Comparison of ENCODE assay signal across 8 cellular contexts in genomic region chr11:61817471-61818202, GRCh38. TPM values are rescaled to one million over a fixed set of nuclear protein-coding genes. Genes with fewer than 3 reads are reported as not detected.
DNase-seq lines count a peak whose midpoint lies in the region; ATAC-seq lines count a peak whose summit lies in the region.

No MANE protein-coding gene starts in this region.

- H3K27ac ChIP-seq in iPS-20b (ENCODE audit: low read length) (peak overlapping the region; percentile 1), thymus (ENCODE audit: low read depth) (peak overlapping the region; percentile 5)

- H3K4me3 ChIP-seq in iPS-20b (ENCODE audit: low read length), result peak overlapping the region; percentile 97
- peak overlapping the region; percentile 62 for H3K4me3 ChIP-seq in thymus (ENCODE audit: low read length)

- H3K27me3 Mint-ChIP-seq in activated CD4-positive, alpha-beta T cell treated with anti-CD3 and anti-CD28 coated beads, Interleukin-2, amount 10 ng/mL, durations not matched to agents 24 days and 14 days, result peaks cover 2% of the 10 kb centered on the region
- H3K27me3 Mint-ChIP-seq in activated T-helper 17 cell treated with anti-CD3 and anti-CD28 coated beads, Interleukin-2, amount 50 U/mL, for 72 hours, result peaks cover 3% of the 10 kb centered on the region

- ATAC-seq in activated T-helper 17 cell treated with anti-CD3 and anti-CD28 coated beads, Interleukin-2, amount 50 U/mL, for 72 hours (replicated peaks), result no peak
- ATAC-seq in HG02852 (IDR thresholded peaks at IDR 0.05; ENCODE audit: unreplicated experiment) (no peak), HG02642 (IDR thresholded peaks at IDR 0.05; ENCODE audit: poor library complexity, unreplicated experiment) (no peak)

- H3K9me3 ChIP-seq in iPS-20b (ENCODE audit: insufficient read depth, low read depth, low read length) (no peaks in the 10 kb centered on the region), thymus (ENCODE audit: control insufficient read depth) (no peaks in the 10 kb centered on the region)

- peaks cover 28% of the 10 kb centered on the region for H3K36me3 Mint-ChIP-seq in activated CD4-positive, alpha-beta T cell treated with anti-CD3 and anti-CD28 coated beads, Interleukin-2, amount 10 ng/mL, durations not matched to agents 24 days and 14 days (ENCODE audit: low read depth)
- H3K36me3 Mint-ChIP-seq in activated T-helper 17 cell treated with anti-CD3 and anti-CD28 coated beads, Interleukin-2, amount 50 U/mL, for 72 hours (ENCODE audit: low read depth), result peaks cover 8% of the 10 kb centered on the region

- H3K4me1 Mint-ChIP-seq in activated CD4-positive, alpha-beta T cell treated with anti-CD3 and anti-CD28 coated beads, Interleukin-2, amount 10 ng/mL, durations not matched to agents 24 days and 14 days, result peaks cover 18% of the 10 kb centered on the region
- no peaks in the 10 kb centered on the region for H3K4me1 Mint-ChIP-seq in activated T-helper 17 cell treated with anti-CD3 and anti-CD28 coated beads, Interleukin-2, amount 50 U/mL, for 72 hours

- no peaks in the 10 kb centered on the region for H3K27me3 ChIP-seq in iPS-20b (ENCODE audit: insufficient read depth, low read length)
- no peaks in the 10 kb centered on the region for H3K27me3 ChIP-seq in thymus (ENCODE audit: control insufficient read depth, insufficient read depth)

- H3K4me3 Mint-ChIP-seq in activated CD4-positive, alpha-beta T cell treated with anti-CD3 and anti-CD28 coated beads, Interleukin-2, amount 10 ng/mL, durations not matched to agents 24 days and 14 days, result peak overlapping the region; percentile 97
- H3K4me3 Mint-ChIP-seq in activated T-helper 17 cell treated with anti-CD3 and anti-CD28 coated beads, Interleukin-2, amount 50 U/mL, for 72 hours, result peak overlapping the region; percentile 91

- peak overlapping the region; percentile 99; the same call in 1 of the 2 replicates for H3K9ac ChIP-seq in iPS-20b (ENCODE audit: low read depth, low read length)

- no peaks in the 10 kb centered on the region for H3K9me3 Mint-ChIP-seq in activated CD4-positive, alpha-beta T cell treated with anti-CD3 and anti-CD28 coated beads, Interleukin-2, amount 10 ng/mL, durations not matched to agents 24 days and 14 days
- H3K9me3 Mint-ChIP-seq in activated T-helper 17 cell treated with anti-CD3 and anti-CD28 coated beads, Interleukin-2, amount 50 U/mL, for 72 hours, result no peaks in the 10 kb centered on the region

- no peak for DNase-seq in activated CD4-positive, alpha-beta T cell treated with anti-CD3 and anti-CD28 coated beads, Interleukin-2, amount 10 ng/mL, durations not matched to agents 24 days and 14 days
- no peak for DNase-seq in activated CD4-positive, alpha-beta T cell treated with anti-CD3 and anti-CD28 coated beads, Interleukin-2, amount 50 U/mL, for 1 hour
- DNase-seq in amygdala (lab: John Stamatoyannopoulos, UW), result no peak

- H3K36me3 ChIP-seq in iPS-20b (ENCODE audit: insufficient read depth, low read depth, low read length) (peaks cover 15% of the 10 kb centered on the region; the same call in 1 of the 2 replicates), thymus (ENCODE audit: control insufficient read depth, insufficient read depth) (peaks cover 4% of the 10 kb centered on the region)

- H3K27ac Mint-ChIP-seq in activated CD4-positive, alpha-beta T cell treated with anti-CD3 and anti-CD28 coated beads, Interleukin-2, amount 10 ng/mL, durations not matched to agents 24 days and 14 days, result peak overlapping the region; percentile 34
- H3K27ac Mint-ChIP-seq in activated T-helper 17 cell treated with anti-CD3 and anti-CD28 coated beads, Interleukin-2, amount 50 U/mL, for 72 hours, result no peak overlapping the region

- WGBS in thymus, result 94% methylated on average over 6 of the region's 6 CpGs

- intact Hi-C loops in activated CD4-positive, alpha-beta T cell treated with anti-CD3 and anti-CD28 coated beads, Interleukin-2, amount 10 ng/mL, durations not matched to agents 24 days and 14 days (cut with micrococcal nuclease), result loop anchor here (1.0 to 2.0 kb wide), 2 partner anchors 10 to 17 kb away; no protein-coding TSS in a partner anchor

- H3K4me1 ChIP-seq in iPS-20b (ENCODE audit: insufficient read depth, low read length), result peaks cover 9% of the 10 kb centered on the region; the same call in 1 of the 2 replicates
- H3K4me1 ChIP-seq in thymus (ENCODE audit: control insufficient read depth, insufficient read depth, low read length), result peaks cover 11% of the 10 kb centered on the region

RNA-seq across cellular contexts. Expression of gene FADS1, which starts 0.8 kb away (rescaled TPM):
- total RNA-seq in activated CD4-positive, alpha-beta T cell treated with anti-CD3 and anti-CD28 coated beads, Interleukin-2, amount 10 ng/mL, durations not matched to agents 24 days and 14 days, result 92.5 and 94.7 TPM in 2 replicates
- 10 to 100 TPM in 1 of 2 donors, 1 to 10 TPM in 1; 5.6 to 22.9 TPM for total RNA-seq in activated T-helper 17 cell treated with anti-CD3 and anti-CD28 coated beads, Interleukin-2, amount 50 U/mL, for 72 hours
- 4.4 TPM for polyA plus RNA-seq in thymus

RNA-seq across cellular contexts. Expression of gene FADS2, which starts 10.5 kb away (rescaled TPM):
- total RNA-seq in activated CD4-positive, alpha-beta T cell treated with anti-CD3 and anti-CD28 coated beads, Interleukin-2, amount 10 ng/mL, durations not matched to agents 24 days and 14 days, result 278 and 283 TPM in 2 replicates
- 10 to 100 TPM in 1 of 2 donors, 1 to 10 TPM in 1; 9.4 to 58.3 TPM for total RNA-seq in activated T-helper 17 cell treated with anti-CD3 and anti-CD28 coated beads, Interleukin-2, amount 50 U/mL, for 72 hours
- polyA plus RNA-seq in thymus, result 11.2 TPM

RNA-seq across cellular contexts. Expression of gene FEN1, which starts 24.9 kb away (rescaled TPM):
- 144 and 152 TPM in 2 replicates for total RNA-seq in activated CD4-positive, alpha-beta T cell treated with anti-CD3 and anti-CD28 coated beads, Interleukin-2, amount 10 ng/mL, durations not matched to agents 24 days and 14 days
- 100 to 1,000 TPM in 1 of 2 donors, 10 to 100 TPM in 1; 72.6 to 133 TPM for total RNA-seq in activated T-helper 17 cell treated with anti-CD3 and anti-CD28 coated beads, Interleukin-2, amount 50 U/mL, for 72 hours
- 10.0 TPM for polyA plus RNA-seq in thymus

RNA-seq across cellular contexts. Expression of gene TMEM258, which starts 25.2 kb away (rescaled TPM):
- total RNA-seq in activated CD4-positive, alpha-beta T cell treated with anti-CD3 and anti-CD28 coated beads, Interleukin-2, amount 10 ng/mL, durations not matched to agents 24 days and 14 days, result 179 and 187 TPM in 2 replicates
- 100 to 1,000 TPM; 135 to 156 TPM for total RNA-seq in activated T-helper 17 cell treated with anti-CD3 and anti-CD28 coated beads, Interleukin-2, amount 50 U/mL, for 72 hours
- polyA plus RNA-seq in thymus, result 148 TPM
